Comparison of ENCODE assay signal across 11 cellular contexts in genomic region chr2:41722668-41723369, GRCh38.
DNase-seq lines count a peak whose midpoint lies in the region; ATAC-seq, FAIRE-seq and TF ChIP-seq lines count a peak whose summit lies in the region.
"Had no signal": no experiment of that assay in that cellular context is flagged by ENCODE, and none has a peak within 500 bp of the region (broad histone marks: within the 10 kb centered on the region; RNA-seq: fewer than 3 reads in every experiment).

No MANE protein-coding gene starts in this region.

- intact Hi-C loops in stomach (cut with DNase I; ENCODE audit: low total_unique reads), result no loop called here

- no peak for TF ChIP-seq EP300 in stomach (IDR thresholded peaks at IDR 0.05)

- FAIRE-seq in GM19239 (lab: Jason Lieb, UNC), result no peak

- TF ChIP-seq CTCF in fibroblast of pulmonary artery (IDR thresholded peaks at IDR 0.05; ENCODE audit: low read length, missing control alignments) (no peak), stomach (IDR thresholded peaks at IDR 0.05) (no peak)

- no peaks in the 10 kb centered on the region for H3K9me3 ChIP-seq in neuron (ENCODE audit: low read length)
- H3K9me3 ChIP-seq in stomach, result no peaks in the 10 kb centered on the region
- H3K9me3 ChIP-seq: adrenal gland had no signal

- ATAC-seq in GM21737 (IDR thresholded peaks at IDR 0.05; ENCODE audit: unreplicated experiment), result no peak

- no peak overlapping the region for H3K27ac ChIP-seq in stomach

- no peak overlapping the region for H3K4me3 ChIP-seq in fibroblast of pulmonary artery (replicated peaks; ENCODE audit: low read depth, low read length)
- no peak overlapping the region for H3K4me3 ChIP-seq in neuron (ENCODE audit: low read length)
- H3K4me3 ChIP-seq in stomach, result no peak overlapping the region
- H3K4me3 ChIP-seq: adrenal gland had no signal

- H3K27me3 ChIP-seq in neuron (ENCODE audit: insufficient read depth, low read length) (no peaks in the 10 kb centered on the region), stomach (no peaks in the 10 kb centered on the region)
- H3K27me3 ChIP-seq: adrenal gland had no signal

- H3K4me1 ChIP-seq in neuron (ENCODE audit: insufficient read depth, low read length) (peaks cover 13% of the 10 kb centered on the region), stomach (peaks cover 0 to 4% (median 0%) of the 10 kb centered on the region in 4 donors)

- 87 to 94% (median 91%) methylated on average over 6 of the region's 6 CpGs for WGBS in stomach, 5 donors

- DNase-seq in GM03348 (ENCODE audit: low spot score), result peak; percentile 33
- peak; percentile 11 for DNase-seq in NCI-H69 (lab: John Stamatoyannopoulos, UW)
- DNase-seq in fibroblast of pulmonary artery (ENCODE audit: low read depth), result peak; percentile 27
- no peak for DNase-seq in KG1 (lab: John Stamatoyannopoulos, UW)
- no peak for DNase-seq in GM19239 (ENCODE audit: insufficient read length, low spot score)
- no peak for DNase-seq in stomach
- DNase-seq: activated CD4-positive, alpha-beta T cell treated with anti-CD3 and anti-CD28 coated beads, Interleukin-2, amount 50 U/mL, for 4 hours; hippocampal formation had no signal

- H2AFZ ChIP-seq in neuron (ENCODE audit: low read depth, low read length), result peak overlapping the region; percentile 13

- TF ChIP-seq POLR2A in stomach (IDR thresholded peaks at IDR 0.05), result no peak

- H3K36me3 ChIP-seq in neuron (ENCODE audit: insufficient read depth, low read length) (no peaks in the 10 kb centered on the region), stomach (no peaks in the 10 kb centered on the region)
- H3K36me3 ChIP-seq: adrenal gland had no signal

Comparison
In these comparisons a context has a peak if more than half of its experiments do, and no peak if none do; other contexts are left out.
1. DNase-seq: peak in GM03348 (single experiment), NCI-H69 (single experiment) and fibroblast of pulmonary artery (single experiment); none in KG1 (single experiment), GM19239 (single experiment) and stomach (single experiment).